Comparison of ENCODE assay signal across 1 cellular context in genomic region chr10:46001187-46001756, GRCh38.
TF ChIP-seq lines count a peak whose summit lies in the region.

No MANE protein-coding gene starts in this region.

TF ChIP-seq in K562, 482 proteins besides CTCF, POLR2A, EP300 and RAD21 (continued from another document and continues in another):
- TF ChIP-seq HMGXB4 (CRISPR knock-in tag; IDR thresholded peaks at IDR 0.05): no peak
- peak; percentile 90 for TF ChIP-seq BCL6 (CRISPR knock-in tag; IDR thresholded peaks at IDR 0.05)
- no peak for TF ChIP-seq ZNF740 (CRISPR knock-in tag; IDR thresholded peaks at IDR 0.05)
- TF ChIP-seq ZNF740 (tag; IDR thresholded peaks at IDR 0.05): no peak
- TF ChIP-seq ZNF3 (CRISPR knock-in tag; IDR thresholded peaks at IDR 0.05): no peak
- peak; percentile 90; the same call in 1 of the 2 replicates for TF ChIP-seq ZNF609 (CRISPR knock-in tag; IDR thresholded peaks at IDR 0.05; ENCODE audit: borderline replicate concordance)
- TF ChIP-seq PHF21A (IDR thresholded peaks at IDR 0.05; ENCODE audit: borderline replicate concordance, low read depth): no peak
- TF ChIP-seq, protein P1, sequence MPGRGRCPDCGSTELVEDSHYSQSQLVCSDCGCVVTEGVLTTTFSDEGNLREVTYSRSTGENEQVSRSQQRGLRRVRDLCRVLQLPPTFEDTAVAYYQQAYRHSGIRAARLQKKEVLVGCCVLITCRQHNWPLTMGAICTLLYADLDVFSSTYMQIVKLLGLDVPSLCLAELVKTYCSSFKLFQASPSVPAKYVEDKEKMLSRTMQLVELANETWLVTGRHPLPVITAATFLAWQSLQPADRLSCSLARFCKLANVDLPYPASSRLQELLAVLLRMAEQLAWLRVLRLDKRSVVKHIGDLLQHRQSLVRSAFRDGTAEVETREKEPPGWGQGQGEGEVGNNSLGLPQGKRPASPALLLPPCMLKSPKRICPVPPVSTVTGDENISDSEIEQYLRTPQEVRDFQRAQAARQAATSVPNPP (IDR thresholded peaks at IDR 0.05; ENCODE audit: borderline replicate concordance, insufficient read depth, insufficient read length): no peak
- no peak for TF ChIP-seq KAT8 (IDR thresholded peaks at IDR 0.05; ENCODE audit: low read depth)
- peak; percentile 73 for TF ChIP-seq L3MBTL2 (IDR thresholded peaks at IDR 0.05)
- peak; percentile 100 for TF ChIP-seq PHB2 (IDR thresholded peaks at IDR 0.05; ENCODE audit: low read depth)
- TF ChIP-seq BRD9 (IDR thresholded peaks at IDR 0.05; ENCODE audit: low read depth, partially characterized antibody): peak; percentile 95
- peak; percentile 85 for TF ChIP-seq ATF4 (CRISPR knock-in tag; IDR thresholded peaks at IDR 0.05)
- TF ChIP-seq TAF7 (tag; IDR thresholded peaks at IDR 0.05): no peak
- no peak for TF ChIP-seq TGIF2 (CRISPR knock-in tag; IDR thresholded peaks at IDR 0.05)
- 0 out of 2 replicates have a peak, but pooled peaks have one; percentile 40 for TF ChIP-seq CREB5 (CRISPR knock-in tag; IDR thresholded peaks at IDR 0.05)
- peak; percentile 67; the same call in 1 of the 2 replicates for TF ChIP-seq TCFL5 (CRISPR knock-in tag; conservative IDR thresholded peaks at IDR 0.05)
- peak; percentile 100 for TF ChIP-seq HDAC2 (IDR thresholded peaks at IDR 0.05)
- TF ChIP-seq THRAP3 (IDR thresholded peaks at IDR 0.05; ENCODE audit: borderline replicate concordance): no peak
- TF ChIP-seq, protein P2, sequence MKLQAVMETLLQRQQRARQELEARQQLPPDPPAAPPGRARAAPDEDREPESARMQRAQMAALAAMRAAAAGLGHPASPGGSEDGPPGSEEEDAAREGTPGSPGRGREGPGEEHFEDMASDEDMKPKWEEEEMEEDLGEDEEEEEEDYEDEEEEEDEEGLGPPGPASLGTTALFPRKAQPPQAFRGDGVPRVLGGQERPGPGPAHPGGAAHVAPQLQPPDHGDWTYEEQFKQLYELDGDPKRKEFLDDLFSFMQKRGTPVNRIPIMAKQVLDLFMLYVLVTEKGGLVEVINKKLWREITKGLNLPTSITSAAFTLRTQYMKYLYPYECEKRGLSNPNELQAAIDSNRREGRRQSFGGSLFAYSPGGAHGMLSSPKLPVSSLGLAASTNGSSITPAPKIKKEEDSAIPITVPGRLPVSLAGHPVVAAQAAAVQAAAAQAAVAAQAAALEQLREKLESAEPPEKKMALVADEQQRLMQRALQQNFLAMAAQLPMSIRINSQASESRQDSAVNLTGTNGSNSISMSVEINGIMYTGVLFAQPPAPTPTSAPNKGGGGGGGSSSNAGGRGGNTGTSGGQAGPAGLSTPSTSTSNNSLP (IDR thresholded peaks at IDR 0.05; ENCODE audit: borderline replicate concordance, low read depth, low read length): peak; percentile 92; the same call in 1 of the 2 replicates
- TF ChIP-seq BRD4 (IDR thresholded peaks at IDR 0.05): no peak
- TF ChIP-seq NELFE (IDR thresholded peaks at IDR 0.05; ENCODE audit: insufficient read depth, insufficient read length): no peak
- TF ChIP-seq STAT5A (IDR thresholded peaks at IDR 0.05; ENCODE audit: borderline replicate concordance, low read length): peak; percentile 100
- TF ChIP-seq BRF1 (IDR thresholded peaks at IDR 0.05; ENCODE audit: borderline replicate concordance, extremely low read depth, insufficient read length): no peak
- TF ChIP-seq E2F3 (CRISPR knock-in tag; IDR thresholded peaks at IDR 0.05): no peak
- no peak for TF ChIP-seq PHTF2 (CRISPR knock-in tag; IDR thresholded peaks at IDR 0.05)
- peak; percentile 36; the same call in 1 of the 2 replicates for TF ChIP-seq ZNF316 (IDR thresholded peaks at IDR 0.05)
- TF ChIP-seq SLC30A9 (CRISPR knock-in tag; IDR thresholded peaks at IDR 0.05): no peak
- TF ChIP-seq ZNF398 (CRISPR knock-in tag; IDR thresholded peaks at IDR 0.05): no peak
- peak; percentile 85 for TF ChIP-seq ZNF592 (IDR thresholded peaks at IDR 0.05)
- TF ChIP-seq ZNF512 (tag; IDR thresholded peaks at IDR 0.05): no peak
- peak; percentile 99 for TF ChIP-seq KLF16 (IDR thresholded peaks at IDR 0.05)
- TF ChIP-seq PML (IDR thresholded peaks at IDR 0.05; ENCODE audit: low read length): peak; percentile 100
- no peak for TF ChIP-seq MTF1 (CRISPR knock-in tag; IDR thresholded peaks at IDR 0.05; ENCODE audit: borderline replicate concordance)
- TF ChIP-seq ZNF263 (CRISPR knock-in tag; IDR thresholded peaks at IDR 0.05; ENCODE audit: borderline replicate concordance): no peak
- TF ChIP-seq BMI1 (IDR thresholded peaks at IDR 0.05; ENCODE audit: low read length): no peak
